ENCODE assay signal across 10 cellular contexts in the genomic region with DNA sequence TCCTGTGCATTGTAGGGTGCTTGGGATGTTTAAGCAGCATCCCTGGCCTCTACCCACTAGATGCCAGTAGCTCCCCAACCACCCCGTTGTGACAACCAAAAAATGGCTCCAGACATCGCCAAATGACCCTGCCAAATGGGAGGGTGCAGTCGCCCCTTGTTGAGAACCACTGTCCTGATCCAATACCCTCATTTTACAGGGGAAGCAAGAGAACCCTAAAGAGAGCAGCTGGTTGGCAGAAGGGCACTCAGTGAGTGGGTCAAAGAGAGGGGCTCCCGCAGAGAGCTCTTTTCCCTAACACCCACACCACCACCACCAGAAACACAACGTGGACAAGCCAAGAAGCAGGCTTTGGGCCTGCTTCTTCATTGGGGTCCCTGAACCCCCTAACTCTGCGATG. TPM values are rescaled to one million over a fixed set of nuclear protein-coding genes. Genes with fewer than 3 reads are reported as not detected.
"Had no signal": no experiment of that assay in that cellular context is flagged by ENCODE, and none has a peak within 500 bp of the region (broad histone marks: within the 10 kb centered on the region; RNA-seq: fewer than 3 reads in every experiment).

No MANE protein-coding gene starts in this region.

- H3K9ac ChIP-seq: GM23248 had no signal

- ATAC-seq: K562 had no signal

- DNase-seq: GM23248, GOT3, H9, HCEC 1CT, IMR-90, KG1 had no signal

- H3K27ac ChIP-seq: GM23248 had no signal

- H3K4me3 ChIP-seq: GM23248, K562 had no signal

- H2AFZ ChIP-seq: GM23248 had no signal

- FAIRE-seq: H54, HTR-8/SVneo, K562 had no signal

RNA-seq across cellular contexts. Expression of a gene that starts 18.4 kb away (rescaled TPM):
- total RNA-seq: GM23248, HT-29, IMR-90, K562 had no signal
- polyA plus RNA-seq: GM23248 had no signal
